Comparison of ENCODE assay signal across 8 cellular contexts in genomic region chr14:50773632-50774541, GRCh38. TPM values are rescaled to one million over a fixed set of nuclear protein-coding genes. Genes with fewer than 3 reads are reported as not detected.
DNase-seq lines count a peak whose midpoint lies in the region; ATAC-seq, FAIRE-seq and TF ChIP-seq lines count a peak whose summit lies in the region.

No MANE protein-coding gene starts in this region.

- H3K36me3 Mint-ChIP-seq in astrocyte (ENCODE audit: low read depth, unreplicated experiment): peaks cover 13% of the 10 kb centered on the region

- DNase-seq in AG09309 (ENCODE audit: low read depth): no peak
- peak; percentile 74 for DNase-seq in NCI-H69 (lab: John Stamatoyannopoulos, UW)
- peak; percentile 9 for DNase-seq in astrocyte (ENCODE audit: low read depth)
- peak; percentile 86 for DNase-seq in iPS-NIHi11 (ENCODE audit: low spot score)
- peak; percentile 23 to 35 for DNase-seq in stimulated activated CD4-positive, alpha-beta T cell treated with anti-CD3 and anti-CD28 coated beads, Interleukin-2, amount 100 ng/mL, for 48 hours
- no peak for DNase-seq in GOT3 (lab: John Stamatoyannopoulos, UW)

- H3K27ac ChIP-seq in astrocyte (ENCODE audit: low read depth, low read length): no peak overlapping the region

- peaks cover 13% of the 10 kb centered on the region for H3K4me1 ChIP-seq in astrocyte (ENCODE audit: insufficient read depth, low read length)

- H4K20me1 ChIP-seq in astrocyte (ENCODE audit: insufficient read depth, low read length): no peaks in the 10 kb centered on the region

- H3K27me3 ChIP-seq in astrocyte (ENCODE audit: insufficient read depth, low read length): no peaks in the 10 kb centered on the region

- no peaks in the 10 kb centered on the region for H3K79me2 ChIP-seq in astrocyte (ENCODE audit: insufficient read depth, low read length)

- no peak overlapping the region for H3K27ac Mint-ChIP-seq in astrocyte (ENCODE audit: unreplicated experiment)

- peak; percentile 72 for FAIRE-seq in astrocyte (lab: Jason Lieb, UNC)

- peaks cover 18% of the 10 kb centered on the region for H3K4me1 Mint-ChIP-seq in astrocyte (ENCODE audit: low read depth, unreplicated experiment)

- H3K4me3 Mint-ChIP-seq in astrocyte (ENCODE audit: unreplicated experiment): no peak overlapping the region

- no peaks in the 10 kb centered on the region for H3K27me3 Mint-ChIP-seq in astrocyte (ENCODE audit: low read depth, unreplicated experiment)

- H3K9ac ChIP-seq in astrocyte (ENCODE audit: low read length): no peak overlapping the region

- H3K9me3 Mint-ChIP-seq in astrocyte (ENCODE audit: unreplicated experiment): no peaks in the 10 kb centered on the region

- H3K4me2 ChIP-seq in astrocyte (ENCODE audit: low read length): no peak overlapping the region

- peaks cover 17% of the 10 kb centered on the region for H3K36me3 ChIP-seq in astrocyte (ENCODE audit: insufficient read depth, low read length)

- no peaks in the 10 kb centered on the region for H3K9me3 ChIP-seq in astrocyte (ENCODE audit: insufficient read depth, low read depth, low read length)

- peak; percentile 98 for TF ChIP-seq CTCF in AG09309 (IDR thresholded peaks at IDR 0.05; ENCODE audit: control insufficient read depth, insufficient read depth, low read depth, low read length, missing control alignments)
- peak; percentile 70 for TF ChIP-seq CTCF in GM12874 (IDR thresholded peaks at IDR 0.05; ENCODE audit: insufficient read depth, low read depth, low read length)
- TF ChIP-seq CTCF in astrocyte (IDR thresholded peaks at IDR 0.05; ENCODE audit: insufficient read depth, low read depth, low read length): peak; percentile 97

- ATAC-seq in GM18517 (IDR thresholded peaks at IDR 0.05; ENCODE audit: unreplicated experiment): no peak

- no peak overlapping the region for H2AFZ ChIP-seq in astrocyte (ENCODE audit: low read depth, low read length)

- H3K4me3 ChIP-seq in AG09309 (ENCODE audit: control insufficient read depth, low read depth, low read length) (no peak overlapping the region), astrocyte (ENCODE audit: insufficient read depth, low read depth, low read length) (no peak overlapping the region)

RNA-seq across cellular contexts. Expression of gene NIN, which starts 57.1 kb away (rescaled TPM):
- total RNA-seq in astrocyte: 38.2 and 45.4 TPM in 2 replicates

Comparison
In these comparisons a context has a peak if more than half of its experiments do, and no peak if none do; other contexts are left out.
1. DNase-seq: peak in NCI-H69 (single experiment), astrocyte (single experiment), iPS-NIHi11 (single experiment) and stimulated activated CD4-positive, alpha-beta T cell treated with anti-CD3 and anti-CD28 coated beads, Interleukin-2, amount 100 ng/mL, for 48 hours (2 of 2); none in AG09309 (single experiment) and GOT3 (single experiment).
2. Peak in every context shown above with its lines, with median percentiles within 50 percentile points of each other: CTCF ChIP-seq.